33 cellular contexts compared by ENCODE assay signal in genomic region chr4:37370052-37370451, GRCh38.
"Had no signal": no experiment of that assay in that cellular context is flagged by ENCODE, and none has a peak within 500 bp of the region (broad histone marks: within the 10 kb centered on the region; RNA-seq: fewer than 3 reads in every experiment).

No MANE protein-coding gene starts in this region.

- H3K4me1 ChIP-seq: adrenal gland, ascending aorta, body of pancreas, breast epithelium had no signal

- H3K27ac ChIP-seq: adrenal gland, ascending aorta, body of pancreas, breast epithelium, cardiac muscle cell had no signal

- FAIRE-seq: astrocyte, bronchial epithelial cell, colon had no signal

- H3K27me3 ChIP-seq: adrenal gland, ascending aorta, body of pancreas, breast epithelium had no signal

- DNase-seq: activated effector memory CD4-positive, alpha-beta T cell treated with anti-CD3 and anti-CD28 coated beads, Interleukin-2, amount 50 U/mL, for 16 hours; activated effector memory CD4-positive, alpha-beta T cell treated with Interleukin-2 at 50 U/mL for 16 hours; activated gamma-delta T cell; activated gamma-delta T cell treated with Interleukin-2 at 50 U/mL for 16 hours; activated naive CD4-positive, alpha-beta T cell; activated naive CD4-positive, alpha-beta T cell treated with anti-CD3 and anti-CD28 coated beads for 36 hours; activated naive CD4-positive, alpha-beta T cell treated with anti-CD3 and anti-CD28 coated beads, Interleukin-2, amount 10 ng/mL, durations not matched to agents 7 days and 5 days; activated naive CD4-positive, alpha-beta T cell treated with anti-CD3 and anti-CD28 coated beads, Interleukin-2, amount 50 U/mL, for 16 hours; activated naive CD4-positive, alpha-beta T cell treated with Interleukin-2 at 50 U/mL for 16 hours; activated naive CD8-positive, alpha-beta T cell treated with anti-CD3 and anti-CD28 coated beads for 36 hours; activated naive CD8-positive, alpha-beta T cell treated with anti-CD3 and anti-CD28 coated beads, Interleukin-2, amount 10 ng/mL, durations not matched to agents 7 days and 5 days; activated naive CD8-positive, alpha-beta T cell treated with anti-CD3 and anti-CD28 coated beads, Interleukin-2, amount 50 U/mL, for 24 hours; activated T-cell treated with anti-CD3 and anti-CD28 coated beads, Interleukin-2, amount 50 U/mL, for 24 hours; activated T-cell treated with anti-CD3 and anti-CD28 coated beads, Interleukin-2, amount 50 U/mL, for 4 hours; activated T-cell treated with anti-CD3 and anti-CD28 coated beads, Interleukin-2, amount 50 U/mL, for 48 hours; activated T-cell treated with anti-CD3 and anti-CD28 coated beads, Interleukin-2, amount 50 U/mL, for 72 hours; adrenal gland; amniotic stem cell; amygdala; anterior cingulate cortex; aorta; body of pancreas; caudate nucleus; central memory CD4-positive, alpha-beta T cell; cerebellar nuclear complex had no signal

- H3K9me3 ChIP-seq: adrenal gland, ascending aorta, body of pancreas, breast epithelium had no signal

- H3K36me3 ChIP-seq: adrenal gland, ascending aorta, breast epithelium, cardiac muscle cell had no signal

- ATAC-seq: activated naive CD4-positive, alpha-beta T cell treated with anti-CD3 and anti-CD28 coated beads, Interleukin-2, amount 50 U/mL, for 72 hours; activated naive CD8-positive, alpha-beta T cell treated with anti-CD3 and anti-CD28 coated beads, Interleukin-2, amount 50 U/mL, for 24 hours; activated T-cell treated with anti-CD3 and anti-CD28 coated beads, Interleukin-2, amount 50 U/mL, for 4 hours; activated T-cell treated with anti-CD3 and anti-CD28 coated beads, Interleukin-2, amount 50 U/mL, for 72 hours; activated T-helper 17 cell treated with anti-CD3 and anti-CD28 coated beads, Interleukin-2, amount 50 U/mL, for 72 hours; body of pancreas had no signal

- H3K4me3 ChIP-seq: adrenal gland, ascending aorta, body of pancreas, breast epithelium, cardiac muscle cell had no signal
